ENCODE assay signal across 11 cellular contexts in the genomic region with DNA sequence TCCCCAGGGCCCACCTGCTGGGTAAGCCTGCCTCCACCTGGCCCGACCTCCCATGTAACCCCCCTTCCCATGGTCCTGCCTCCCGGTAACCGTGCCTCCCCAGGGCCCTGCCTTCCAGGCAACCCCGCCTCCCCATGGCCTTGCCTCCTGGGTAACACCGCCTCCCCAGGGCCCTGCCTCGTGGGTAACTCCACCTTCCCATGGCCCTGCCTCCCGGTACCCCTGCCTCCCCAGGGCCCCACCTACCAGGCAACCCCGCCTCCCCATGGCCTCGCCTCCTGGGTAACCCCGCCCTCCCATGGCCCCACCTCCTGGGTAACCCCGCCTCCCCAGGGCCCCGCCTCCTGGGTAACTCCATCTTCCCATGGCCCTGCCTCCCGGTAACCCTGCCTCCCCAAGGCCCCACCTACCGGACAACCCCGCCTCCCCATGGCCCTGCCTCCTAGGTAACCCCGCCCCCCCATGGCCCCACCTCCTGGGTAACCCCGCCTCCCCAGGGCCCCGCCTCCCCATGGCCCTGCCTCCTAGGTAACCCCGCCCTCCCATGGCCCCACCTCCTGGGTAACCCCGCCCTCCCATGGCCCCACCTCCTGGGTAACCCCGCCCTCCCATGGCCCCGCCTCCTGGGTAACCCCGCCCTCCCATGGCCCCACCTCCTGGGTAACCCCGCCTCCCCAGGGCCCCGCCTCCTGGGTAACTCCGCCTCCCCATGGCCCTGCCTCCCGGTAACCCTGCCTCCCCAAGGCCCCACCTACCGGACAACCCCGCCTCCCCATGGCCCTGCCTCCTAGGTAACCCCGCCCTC. TPM values are rescaled to one million over a fixed set of nuclear protein-coding genes. Genes with fewer than 3 reads are reported as not detected.
DNase-seq lines count a peak whose midpoint lies in the region; ATAC-seq and TF ChIP-seq lines count a peak whose summit lies in the region.
"Not testable (repeated sequence)": the region's sequence is repeated elsewhere in the genome, so short reads cannot be mapped to it uniquely, and the experiment has no call there.
"Had no signal": no experiment of that assay in that cellular context is flagged by ENCODE, and none has a peak within 500 bp of the region (broad histone marks: within the 10 kb centered on the region; RNA-seq: fewer than 3 reads in every experiment).

No MANE protein-coding gene starts in this region.

- not testable (repeated sequence) for H3K27ac ChIP-seq in CD8-positive, alpha-beta memory T cell (ENCODE audit: low read depth, low read length)

- peak overlapping the region in 4 of 8 donors; percentile 57 to 83 (median 62) for H3K27ac Mint-ChIP-seq in CD8-positive, alpha-beta memory T cell
- H3K27ac Mint-ChIP-seq in WTC11; activated naive CD8-positive, alpha-beta T cell treated with anti-CD3 and anti-CD28 coated beads, Interleukin-2, amount 10 ng/mL, durations not matched to agents 7 days and 5 days: not testable (repeated sequence)

- peaks cover 14 to 93% (median 16%) of the 10 kb centered on the region in 3 donors for H3K36me3 Mint-ChIP-seq in CD8-positive, alpha-beta memory T cell
- not testable (repeated sequence) for H3K36me3 Mint-ChIP-seq in WTC11
- H3K36me3 Mint-ChIP-seq in activated naive CD8-positive, alpha-beta T cell treated with anti-CD3 and anti-CD28 coated beads, Interleukin-2, amount 10 ng/mL, durations not matched to agents 7 days and 5 days = peaks cover 45% of the 10 kb centered on the region

- peaks cover 63% of the 10 kb centered on the region for H3K36me3 ChIP-seq in CD8-positive, alpha-beta memory T cell (ENCODE audit: insufficient read depth, low read length)

- not testable (repeated sequence) for TF ChIP-seq CTCF in WTC11 (IDR thresholded peaks at IDR 0.05)

- not testable (repeated sequence) for H3K9me3 ChIP-seq in CD8-positive, alpha-beta memory T cell (ENCODE audit: low read length)

- DNase-seq in CD8-positive, alpha-beta memory T cell = peak; percentile 44 to 76 (median 60)
- peak; percentile 42 for DNase-seq in Jurkat, Clone E6-1 (ENCODE audit: low read depth, low spot score)
- DNase-seq in WTC11 (ENCODE audit: low spot score) (peak; percentile 72), activated T-cell treated with anti-CD3 and anti-CD28 coated beads for 1 hour (ENCODE audit: low read depth) (peak; percentile 44), iPS-NIHi7 (ENCODE audit: extremely low spot score) (peak; percentile 68)
- DNase-seq in activated naive CD8-positive, alpha-beta T cell treated with anti-CD3 and anti-CD28 coated beads, Interleukin-2, amount 10 ng/mL, durations not matched to agents 7 days and 5 days = peak; percentile 61
- peak in 3 of 4 experiments; percentile 20 to 34 (median 30) for DNase-seq in stimulated activated CD4-positive, alpha-beta T cell treated with anti-CD3 and anti-CD28 coated beads, Interleukin-1b, Interleukin-23, amount 100 ng/mL, for 24 hours (ENCODE audit: low read depth in 4 of 4, low spot score in 1 of 4)
- peak; percentile 32 for DNase-seq in stimulated activated CD8-positive, alpha-beta memory T cell treated with anti-CD3 and anti-CD28 coated beads, Interleukin-7, amount 100 ng/mL, for 24 hours (ENCODE audit: low read depth)

- not testable (repeated sequence) for H3K4me1 Mint-ChIP-seq in CD8-positive, alpha-beta memory T cell; WTC11; activated naive CD8-positive, alpha-beta T cell treated with anti-CD3 and anti-CD28 coated beads, Interleukin-2, amount 10 ng/mL, durations not matched to agents 7 days and 5 days

- not testable (repeated sequence) for H3K27me3 ChIP-seq in CD8-positive, alpha-beta memory T cell (ENCODE audit: insufficient read depth, low read length, poor library complexity, severe bottlenecking)

- POLR2A ChIA-PET in CD8-positive, alpha-beta memory T cell (lab: Charles Lee) = interaction anchor here (0.6 to 0.7 kb wide), 2 partner anchors 80 to 1369 kb away, joined by 3 read pairs; a partner anchor contains a TSS
- POLR2A ChIA-PET in WTC11 (lab: Charles Lee); activated naive CD8-positive, alpha-beta T cell treated with anti-CD3 and anti-CD28 coated beads, Interleukin-2, amount 10 ng/mL, durations not matched to agents 7 days and 5 days (lab: Charles Lee): not testable (repeated sequence)

- not testable (repeated sequence) for H3K4me3 Mint-ChIP-seq in CD8-positive, alpha-beta memory T cell; WTC11; activated naive CD8-positive, alpha-beta T cell treated with anti-CD3 and anti-CD28 coated beads, Interleukin-2, amount 10 ng/mL, durations not matched to agents 7 days and 5 days

- ATAC-seq in WTC11 = peak; percentile 34
- ATAC-seq in activated naive CD8-positive, alpha-beta T cell treated with anti-CD3 and anti-CD28 coated beads, Interleukin-2, amount 10 ng/mL, durations not matched to agents 7 days and 5 days (ENCODE audit: low read depth) = peak; percentile 30

- not testable (repeated sequence) for H3K4me1 ChIP-seq in CD8-positive, alpha-beta memory T cell (ENCODE audit: insufficient read depth, low read length)

- H3K27me3 Mint-ChIP-seq in CD8-positive, alpha-beta memory T cell; WTC11 (ENCODE audit: low read depth); activated naive CD8-positive, alpha-beta T cell treated with anti-CD3 and anti-CD28 coated beads, Interleukin-2, amount 10 ng/mL, durations not matched to agents 7 days and 5 days: not testable (repeated sequence)

- CTCF ChIA-PET in CD8-positive, alpha-beta memory T cell (lab: Charles Lee) = not testable (repeated sequence)
- CTCF ChIA-PET in WTC11 (lab: Charles Lee) = interaction anchor here (0.7 to 2.0 kb wide), 2 partner anchors 10 to 53 kb away, joined by 4 to 7 read pairs; no protein-coding TSS in a partner anchor

- H3K4me3 ChIP-seq in CD8-positive, alpha-beta memory T cell (ENCODE audit: low read length); Jurkat, Clone E6-1 (ENCODE audit: low read length): not testable (repeated sequence)

- not testable (repeated sequence) for H3K9me3 Mint-ChIP-seq in CD8-positive, alpha-beta memory T cell; WTC11; activated naive CD8-positive, alpha-beta T cell treated with anti-CD3 and anti-CD28 coated beads, Interleukin-2, amount 10 ng/mL, durations not matched to agents 7 days and 5 days

TF ChIP-seq in WTC11, 78 proteins besides CTCF, POLR2A, EP300 and RAD21:
- TF ChIP-seq SP1 (CRISPR knock-in tag; conservative IDR thresholded peaks at IDR 0.05) = peak; percentile 53; the same call in 1 of the 2 replicates

RNA-seq across cellular contexts. Expression of a gene that starts 17.9 kb away (rescaled TPM):
- under 1 TPM; 0.18 to 0.35 TPM for total RNA-seq in CD8-positive, alpha-beta memory T cell
- polyA plus RNA-seq in CD8-positive, alpha-beta memory T cell = 0.61 TPM
- 2.0 TPM for polyA plus RNA-seq in Jurkat, Clone E6-1 (2012; ENCODE audit: insufficient read depth, insufficient read length)
- total RNA-seq in WTC11 (2021) = 0.15 to 0.23 TPM (median 0.21 TPM) in 3 replicates
- 10 to 100 TPM; 15.8 to 18.5 TPM for total RNA-seq in activated naive CD8-positive, alpha-beta T cell treated with anti-CD3 and anti-CD28 coated beads, Interleukin-2, amount 10 ng/mL, durations not matched to agents 7 days and 5 days
- total RNA-seq: NCI-H460, smooth muscle cell had no signal
- polyA plus RNA-seq: AG04450, smooth muscle cell had no signal

Comparison
In these comparisons a context has a peak if more than half of its experiments do, and no peak if none do; other contexts are left out.
1. RNA of a gene that starts 17.9 kb away (total RNA-seq): 15.8 to 18.5 TPM in activated naive CD8-positive, alpha-beta T cell treated with anti-CD3 and anti-CD28 coated beads, Interleukin-2, amount 10 ng/mL, durations not matched to agents 7 days and 5 days; 0.18 to 0.35 TPM in CD8-positive, alpha-beta memory T cell and 0.15 to 0.23 TPM in WTC11; every median in the first group is over 10 times any median in the second.
2. Peak in every context shown above with its lines, with median percentiles within 50 percentile points of each other: DNase-seq.